In the genomic region with DNA sequence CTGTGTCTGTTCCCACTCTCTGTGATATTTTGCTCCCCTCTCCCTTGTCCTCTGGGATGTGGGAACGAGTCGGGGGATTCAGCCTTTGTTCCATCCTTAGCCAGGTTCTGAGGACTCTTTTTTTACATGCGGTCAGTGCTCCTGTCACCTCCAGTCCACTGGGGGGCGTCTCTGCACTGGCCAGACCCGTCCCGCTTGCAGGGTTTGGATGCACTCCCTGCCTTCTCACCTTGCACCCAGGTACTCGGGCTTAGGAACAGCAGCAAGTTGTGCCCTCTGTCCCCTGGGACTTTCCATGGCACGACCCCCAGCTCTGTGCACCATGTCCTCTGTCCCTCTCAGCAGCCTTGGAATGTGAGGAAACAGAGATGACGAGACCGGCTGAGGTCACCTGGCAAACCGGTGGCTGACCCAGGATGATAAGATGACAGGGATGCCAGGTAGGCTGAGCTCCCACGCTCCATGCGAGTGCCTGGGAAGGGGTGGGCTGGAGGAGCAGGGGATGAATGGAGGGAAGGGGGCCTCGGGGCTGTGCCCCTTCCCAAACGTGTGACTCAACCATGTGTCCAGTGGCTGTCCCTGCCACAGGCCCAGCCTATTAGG, we compare ENCODE assay signal across 9 cellular contexts. TPM values are rescaled to one million over a fixed set of nuclear protein-coding genes. Genes with fewer than 3 reads are reported as not detected.
DNase-seq lines count a peak whose midpoint lies in the region; ATAC-seq and TF ChIP-seq lines count a peak whose summit lies in the region.
"Had no signal": no experiment of that assay in that cellular context is flagged by ENCODE, and none has a peak within 500 bp of the region (broad histone marks: within the 10 kb centered on the region; RNA-seq: fewer than 3 reads in every experiment).

No MANE protein-coding gene starts in this region.

- peak; percentile 18 to 62 for DNase-seq in NCI-H2081 (lab: John Stamatoyannopoulos, UW)
- DNase-seq in NCI-H2081 treated with DMSO at 0.1 percent for 48 hours (lab: John Stamatoyannopoulos, UW): no peak
- DNase-seq in NCI-H345 (lab: John Stamatoyannopoulos, UW): peak; percentile 20
- peak in 2 of 3 experiments; percentile 8 to 26 for DNase-seq in activated CD8-positive, alpha-beta memory T cell treated with anti-CD3 and anti-CD28 coated beads for 48 hours (ENCODE audit: low read depth in 2 of 3, low spot score in 2 of 3)
- peak; percentile 6 for DNase-seq in fibroblast of gingiva (ENCODE audit: low read depth)
- peak; percentile 91 for DNase-seq in osteoblast (ENCODE audit: insufficient read length, low spot score, missing footprints)
- no peak for DNase-seq in hippocampal formation (lab: John Stamatoyannopoulos, UW)

- no peaks in the 10 kb centered on the region for H4K20me1 ChIP-seq in osteoblast (ENCODE audit: insufficient read depth, low read length)
- H4K20me1 ChIP-seq: BLaER1 had no signal

- no peaks in the 10 kb centered on the region for H3K36me3 ChIP-seq in osteoblast (ENCODE audit: insufficient read depth, low read length)
- H3K36me3 ChIP-seq: BLaER1 had no signal

- no peak overlapping the region for H3K27ac ChIP-seq in osteoblast (ENCODE audit: low read depth, low read length)
- H3K27ac ChIP-seq: BLaER1 had no signal

- ATAC-seq in GM18867 (IDR thresholded peaks at IDR 0.05; ENCODE audit: unreplicated experiment): no peak

- H3K4me3 ChIP-seq in osteoblast (ENCODE audit: insufficient read depth, low read length): no peak overlapping the region
- H3K4me3 ChIP-seq: BLaER1 had no signal

- H3K4me1 ChIP-seq in osteoblast (ENCODE audit: insufficient read depth, low read length): no peaks in the 10 kb centered on the region

- H3K4me2 ChIP-seq in osteoblast (ENCODE audit: insufficient read depth, low read length): no peak overlapping the region
- H3K4me2 ChIP-seq: BLaER1 had no signal

- peak; percentile 60 for TF ChIP-seq CTCF in osteoblast (IDR thresholded peaks at IDR 0.05; ENCODE audit: extremely low read depth, low read depth, low read length)

- no peaks in the 10 kb centered on the region for H3K9me3 ChIP-seq in osteoblast (ENCODE audit: low read depth, low read length)

- H3K79me2 ChIP-seq in osteoblast (ENCODE audit: insufficient read depth, low read length): no peaks in the 10 kb centered on the region

- H3K27me3 ChIP-seq in osteoblast (ENCODE audit: insufficient read depth, low read length): peaks cover 7% of the 10 kb centered on the region
- H3K27me3 ChIP-seq: BLaER1 had no signal

- no peak overlapping the region for H2AFZ ChIP-seq in osteoblast (ENCODE audit: low read length)

RNA-seq across cellular contexts. Expression of a gene that starts 27.3 kb away (rescaled TPM):
- under 0.01 TPM in 2 replicates for total RNA-seq in osteoblast

Comparison
In these comparisons a context has a peak if more than half of its experiments do, and no peak if none do; other contexts are left out.
1. DNase-seq: peak in NCI-H2081 (2 of 2), NCI-H345 (single experiment), activated CD8-positive, alpha-beta memory T cell treated with anti-CD3 and anti-CD28 coated beads for 48 hours (2 of 3), fibroblast of gingiva (single experiment) and osteoblast (single experiment); none in NCI-H2081 treated with DMSO at 0.1 percent for 48 hours (single experiment) and hippocampal formation (0 of 2).